In the genomic region with DNA sequence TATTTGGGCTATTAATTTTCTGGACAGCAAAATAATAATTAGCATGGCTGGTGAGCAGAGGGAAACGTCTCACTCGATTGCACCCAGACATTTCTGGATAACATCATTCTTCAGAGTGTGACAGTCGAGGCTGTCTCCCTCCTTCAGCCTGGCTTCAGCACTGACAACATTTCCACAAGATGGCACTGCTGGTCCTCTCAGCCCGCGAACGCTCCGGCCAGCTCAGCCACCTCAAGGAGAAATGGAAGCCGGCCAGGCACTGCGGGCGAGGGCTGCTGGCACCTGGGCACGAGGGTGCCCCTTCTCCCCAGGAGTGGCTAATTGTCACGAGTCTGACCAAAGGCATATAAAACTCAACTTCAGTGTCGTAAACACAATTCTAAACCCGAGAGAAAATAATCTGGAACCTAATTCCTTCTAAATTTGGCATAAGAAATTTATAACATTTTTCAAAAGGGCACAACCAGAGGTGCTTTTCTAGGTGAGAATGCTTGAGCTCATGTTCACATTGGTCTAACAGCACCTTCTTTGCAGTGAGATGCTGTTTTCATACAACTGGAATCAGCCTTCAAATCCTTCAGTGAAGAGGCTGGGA, we compare ENCODE assay signal across 8 cellular contexts.
DNase-seq lines count a peak whose midpoint lies in the region; ATAC-seq and TF ChIP-seq lines count a peak whose summit lies in the region.

No MANE protein-coding gene starts in this region.

- H3K9ac ChIP-seq in Karpas-422 (ENCODE audit: low read length) (peak overlapping the region; percentile 62), endodermal cell (ENCODE audit: extremely low read depth, low read length, poor library complexity, severe bottlenecking) (no peak overlapping the region)

- H3K4me3 ChIP-seq in Karpas-422 (ENCODE audit: low read length) (peak overlapping the region; percentile 1; the same call in 1 of the 2 replicates), endodermal cell (ENCODE audit: low read length) (no peak overlapping the region)

- 42 to 62% methylated on average over 6 to 14 of the region's 14 CpGs for WGBS in endodermal cell (ENCODE audit: insufficient coverage in 1 of 2, insufficient read length in 1 of 2), 2 experiments

- no peaks in the 10 kb centered on the region for H3K9me3 Mint-ChIP-seq in endodermal cell
- H3K9me3 Mint-ChIP-seq in memory B cell = no peaks in the 10 kb centered on the region

- H3K27ac Mint-ChIP-seq in endodermal cell (no peak overlapping the region), memory B cell (peak overlapping the region; percentile 11)

- peaks cover 9% of the 10 kb centered on the region for H3K4me1 Mint-ChIP-seq in endodermal cell
- peaks cover 20% of the 10 kb centered on the region for H3K4me1 Mint-ChIP-seq in memory B cell

- H3K27me3 ChIP-seq in Karpas-422 (ENCODE audit: low read length) (no peaks in the 10 kb centered on the region), endodermal cell (ENCODE audit: control insufficient read depth, insufficient read depth, low read length, poor library complexity, severe bottlenecking) (no peaks in the 10 kb centered on the region)

- H3K79me2 ChIP-seq in Karpas-422 (ENCODE audit: low read length) = peaks cover 92% of the 10 kb centered on the region

- no peak overlapping the region for H2AFZ ChIP-seq in Karpas-422 (ENCODE audit: low read length)

- H4K20me1 ChIP-seq in Karpas-422 (ENCODE audit: insufficient read depth, low read depth, low read length) = no peaks in the 10 kb centered on the region

- H3K4me3 Mint-ChIP-seq in endodermal cell (no peak overlapping the region), memory B cell (peak overlapping the region; percentile 8)

- H3K9me3 ChIP-seq in Karpas-422 (ENCODE audit: low read length) = no peaks in the 10 kb centered on the region
- H3K9me3 ChIP-seq in endodermal cell (ENCODE audit: control insufficient read depth, low read length) = no peaks in the 10 kb centered on the region

- peak; percentile 84 for TF ChIP-seq CTCF in endodermal cell (conservative IDR thresholded peaks at IDR 0.05)

- no peaks in the 10 kb centered on the region for H3K9me2 ChIP-seq in Karpas-422 (replicated peaks; ENCODE audit: insufficient read depth, low read length)

- ATAC-seq in GM19463 (IDR thresholded peaks at IDR 0.05; ENCODE audit: unreplicated experiment) = peak; percentile 48
- peak; percentile 23 for ATAC-seq in memory B cell (ENCODE audit: low read depth)
- ATAC-seq in HG03521 (IDR thresholded peaks at IDR 0.05; ENCODE audit: unreplicated experiment) = no peak

- H3K4me2 ChIP-seq in Karpas-422 (ENCODE audit: low read depth, low read length, poor library complexity, severe bottlenecking) = peak overlapping the region; percentile 87

- DNase-seq in DMS79 (lab: John Stamatoyannopoulos, UW) (peak; percentile 21), Karpas-422 (peak; percentile 88), RKO (ENCODE audit: low spot score) (peak; percentile 72), endodermal cell (peak; percentile 87), memory B cell (ENCODE audit: low spot score in 2 of 2) (peak; percentile 35 to 48), ureter (ENCODE audit: low spot score) (peak; percentile 77)

- H3K27me3 Mint-ChIP-seq in endodermal cell (ENCODE audit: insufficient read depth) (no peaks in the 10 kb centered on the region), memory B cell (no peaks in the 10 kb centered on the region)

- peaks cover 99% of the 10 kb centered on the region for H3K4me1 ChIP-seq in Karpas-422 (ENCODE audit: low read length)
- peaks cover 5% of the 10 kb centered on the region for H3K4me1 ChIP-seq in endodermal cell (ENCODE audit: control insufficient read depth, insufficient read depth, low read length)

- H3K36me3 Mint-ChIP-seq in endodermal cell (ENCODE audit: low read depth) = peaks cover 7% of the 10 kb centered on the region
- peaks cover 2% of the 10 kb centered on the region for H3K36me3 Mint-ChIP-seq in memory B cell

- H3K27ac ChIP-seq in Karpas-422 (ENCODE audit: low read length) (peak overlapping the region; percentile 100), endodermal cell (ENCODE audit: low read depth, low read length) (no peak overlapping the region)

- no peaks in the 10 kb centered on the region for H3K36me3 ChIP-seq in Karpas-422 (ENCODE audit: insufficient read depth, low read length)
- H3K36me3 ChIP-seq in endodermal cell (ENCODE audit: control insufficient read depth, insufficient read depth, low read length) = no peaks in the 10 kb centered on the region

Comparison
In these comparisons a context has a peak if more than half of its experiments do, and no peak if none do; other contexts are left out.
1. DNase-seq: peak in every context shown above with its lines; median percentile 88 in Karpas-422; 87 in endodermal cell; 77 in ureter; 72 in RKO; 42 in memory B cell; 21 in DMS79.